8 cellular contexts compared by ENCODE assay signal in genomic region chr19:13163609-13164364, GRCh38. TPM values are rescaled to one million over a fixed set of nuclear protein-coding genes. Genes with fewer than 3 reads are reported as not detected.
DNase-seq lines count a peak whose midpoint lies in the region; ATAC-seq and TF ChIP-seq lines count a peak whose summit lies in the region.

No MANE protein-coding gene starts in this region.

- H3K27me3 Mint-ChIP-seq in activated T-cell treated with anti-CD3 and anti-CD28 coated beads, Interleukin-2, amount 50 U/mL, for 24 hours: no peaks in the 10 kb centered on the region

- H3K9me3 ChIP-seq in fibroblast of lung (ENCODE audit: control insufficient read depth, insufficient read depth, low read depth, low read length): no peaks in the 10 kb centered on the region
- H3K9me3 ChIP-seq in upper lobe of left lung: no peaks in the 10 kb centered on the region

- H3K27ac ChIP-seq in fibroblast of lung (ENCODE audit: insufficient read depth, low read length) (peak overlapping the region; percentile 82), upper lobe of left lung (peak overlapping the region; percentile 97 to 98 (median 98))

- peaks cover 1% of the 10 kb centered on the region for H3K36me3 Mint-ChIP-seq in activated T-cell treated with anti-CD3 and anti-CD28 coated beads, Interleukin-2, amount 50 U/mL, for 24 hours (ENCODE audit: low read depth)

- WGBS in upper lobe of left lung, 2 donors: 3 to 13% methylated on average over 17 to 18 of the region's 20 CpGs

- TF ChIP-seq POLR2A in upper lobe of left lung (IDR thresholded peaks at IDR 0.05): peak in 2 of 4 donors; percentile 13 to 28

- H3K4me1 ChIP-seq in fibroblast of lung (ENCODE audit: control insufficient read depth, extremely low read depth, insufficient read depth, low read length) (peaks cover 32% of the 10 kb centered on the region), upper lobe of left lung (peaks cover 55 to 75% (median 70%) of the 10 kb centered on the region in 4 donors)

- H3K4me3 ChIP-seq in fibroblast of lung (replicated peaks in 1 of 4; ENCODE audit: control extremely low read depth in 1 of 4, insufficient read depth in 1 of 4, low read depth in 3 of 4, low read length in 4 of 4) (peak overlapping the region; percentile 2 to 44 (median 10)), upper lobe of left lung (peak overlapping the region in 3 of 4 donors; percentile 33 to 52 (median 43))

- H3K4me1 Mint-ChIP-seq in activated T-cell treated with anti-CD3 and anti-CD28 coated beads, Interleukin-2, amount 50 U/mL, for 24 hours (ENCODE audit: low read depth): peaks cover 73% of the 10 kb centered on the region

- H3K4me3 Mint-ChIP-seq in activated T-cell treated with anti-CD3 and anti-CD28 coated beads, Interleukin-2, amount 50 U/mL, for 24 hours: peak overlapping the region; percentile 67

- peak overlapping the region; percentile 94 for H3K27ac Mint-ChIP-seq in activated T-cell treated with anti-CD3 and anti-CD28 coated beads, Interleukin-2, amount 50 U/mL, for 24 hours

- peak overlapping the region; percentile 79 for H3K4me2 ChIP-seq in fibroblast of lung (ENCODE audit: extremely low read depth, insufficient read depth, low read length)

- H3K36me3 ChIP-seq in fibroblast of lung (ENCODE audit: control insufficient read depth, insufficient read depth, low read length): no peaks in the 10 kb centered on the region
- no peaks in the 10 kb centered on the region for H3K36me3 ChIP-seq in upper lobe of left lung

- H3K9me3 Mint-ChIP-seq in activated T-cell treated with anti-CD3 and anti-CD28 coated beads, Interleukin-2, amount 50 U/mL, for 24 hours: no peaks in the 10 kb centered on the region

- peak; percentile 42 for DNase-seq in NCI-H748 (lab: John Stamatoyannopoulos, UW; ENCODE audit: unreplicated experiment)
- no peak for DNase-seq in NCI-H748 treated with DMSO at 0.1 percent for 48 hours (lab: John Stamatoyannopoulos, UW)
- peak; percentile 19 for DNase-seq in NCI-H526 treated with DMSO at 0.1 percent for 48 hours (lab: John Stamatoyannopoulos, UW)
- peak; percentile 73 for DNase-seq in activated T-cell treated with anti-CD3 and anti-CD28 coated beads, Interleukin-2, amount 50 U/mL, for 24 hours
- peak; percentile 85 to 92 for DNase-seq in fibroblast of lung (ENCODE audit: low read depth in 2 of 2)
- peak; percentile 83 for DNase-seq in myocyte (ENCODE audit: low read depth)
- DNase-seq in upper lobe of left lung: peak; percentile 84 to 92

- H3K79me2 ChIP-seq in fibroblast of lung (ENCODE audit: control insufficient read depth, insufficient read depth, low read length): no peaks in the 10 kb centered on the region

- peak; percentile 61 for ATAC-seq in upper lobe of left lung (ENCODE audit: low FRiP score in 2 of 2)
- ATAC-seq in GM21576 (IDR thresholded peaks at IDR 0.05; ENCODE audit: unreplicated experiment): no peak

- TF ChIP-seq EP300 in upper lobe of left lung (IDR thresholded peaks at IDR 0.05): peak in 1 of 4 donors; percentile 64

- peak overlapping the region; percentile 62 for H3K9ac ChIP-seq in fibroblast of lung (ENCODE audit: insufficient read depth, low read length)

- no peaks in the 10 kb centered on the region for H3K27me3 ChIP-seq in fibroblast of lung (ENCODE audit: control insufficient read depth, insufficient read depth, low read length)
- no peaks in the 10 kb centered on the region for H3K27me3 ChIP-seq in upper lobe of left lung

- H2AFZ ChIP-seq in fibroblast of lung (ENCODE audit: low read length): no peak overlapping the region

- no peak for TF ChIP-seq CTCF in fibroblast of lung (conservative IDR thresholded peaks at IDR 0.05 in 1 of 2, IDR thresholded peaks at IDR 0.05 in 1 of 2; ENCODE audit: low read depth in 1 of 2, low read length in 2 of 2)
- no peak for TF ChIP-seq CTCF in upper lobe of left lung (IDR thresholded peaks at IDR 0.05)

- no peaks in the 10 kb centered on the region for H4K20me1 ChIP-seq in fibroblast of lung (ENCODE audit: control insufficient read depth, extremely low read depth, insufficient read depth, low read length)

RNA-seq across cellular contexts. Expression of gene IER2, which starts 13.6 kb away (rescaled TPM):
- total RNA-seq in fibroblast of lung (21.1 and 26.4 TPM in 2 replicates), myocyte (20.8 and 21.8 TPM in 2 replicates), upper lobe of left lung (100 to 1,000 TPM in 4 of 6 donors, 10 to 100 TPM in 2; 94.3 to 246 (median 129) TPM)
- polyA plus RNA-seq in fibroblast of lung: 16.5 and 99.6 TPM in 2 replicates
- 30.8 and 154 TPM in 2 replicates for polyA plus RNA-seq in fibroblast of lung (2012)
- polyA minus RNA-seq in fibroblast of lung (ENCODE audit: low replicate concordance): 9.2 and 22.2 TPM in 2 replicates
- 28.1 TPM for polyA plus RNA-seq in myocyte (2012)

RNA-seq across cellular contexts. Expression of gene STX10, which starts 13.6 kb away (rescaled TPM):
- total RNA-seq in fibroblast of lung (69.2 and 78.1 TPM in 2 replicates), myocyte (54.1 and 85.2 TPM in 2 replicates), upper lobe of left lung (100 to 1,000 TPM in 4 of 6 donors, 10 to 100 TPM in 2; 80.0 to 348 (median 107) TPM)
- 48.9 and 54.3 TPM in 2 replicates for polyA plus RNA-seq in fibroblast of lung
- polyA plus RNA-seq in fibroblast of lung (2012): 61.8 and 73.6 TPM in 2 replicates
- polyA minus RNA-seq in fibroblast of lung (ENCODE audit: low replicate concordance): 68.6 and 178 TPM in 2 replicates
- 80.6 TPM for polyA plus RNA-seq in myocyte (2012)

RNA-seq across cellular contexts. Expression of gene NACC1, which starts 45.7 kb away (rescaled TPM):
- total RNA-seq in fibroblast of lung (24.7 and 31.9 TPM in 2 replicates), myocyte (59.7 and 66.2 TPM in 2 replicates), upper lobe of left lung (10 to 100 TPM; 22.0 to 96.1 (median 55.7) TPM)
- polyA plus RNA-seq in fibroblast of lung: 33.5 and 64.7 TPM in 2 replicates
- 38.6 and 61.6 TPM in 2 replicates for polyA plus RNA-seq in fibroblast of lung (2012)
- 78.1 and 116 TPM in 2 replicates for polyA minus RNA-seq in fibroblast of lung (ENCODE audit: low replicate concordance)
- 42.8 TPM for polyA plus RNA-seq in myocyte (2012)

RNA-seq across cellular contexts. Expression of gene TRMT1, which starts 47.2 kb away (rescaled TPM):
- total RNA-seq in fibroblast of lung (20.3 and 21.8 TPM in 2 replicates), myocyte (23.3 and 30.0 TPM in 2 replicates), upper lobe of left lung (10 to 100 TPM; 27.2 to 92.2 (median 33.1) TPM)
- 12.2 and 17.9 TPM in 2 replicates for polyA plus RNA-seq in fibroblast of lung
- polyA plus RNA-seq in fibroblast of lung (2012): 12.4 and 24.1 TPM in 2 replicates
- 24.9 and 36.2 TPM in 2 replicates for polyA minus RNA-seq in fibroblast of lung (ENCODE audit: low replicate concordance)
- polyA plus RNA-seq in myocyte (2012): 20.0 TPM
